8 cellular contexts compared by ENCODE assay signal in the genomic region with DNA sequence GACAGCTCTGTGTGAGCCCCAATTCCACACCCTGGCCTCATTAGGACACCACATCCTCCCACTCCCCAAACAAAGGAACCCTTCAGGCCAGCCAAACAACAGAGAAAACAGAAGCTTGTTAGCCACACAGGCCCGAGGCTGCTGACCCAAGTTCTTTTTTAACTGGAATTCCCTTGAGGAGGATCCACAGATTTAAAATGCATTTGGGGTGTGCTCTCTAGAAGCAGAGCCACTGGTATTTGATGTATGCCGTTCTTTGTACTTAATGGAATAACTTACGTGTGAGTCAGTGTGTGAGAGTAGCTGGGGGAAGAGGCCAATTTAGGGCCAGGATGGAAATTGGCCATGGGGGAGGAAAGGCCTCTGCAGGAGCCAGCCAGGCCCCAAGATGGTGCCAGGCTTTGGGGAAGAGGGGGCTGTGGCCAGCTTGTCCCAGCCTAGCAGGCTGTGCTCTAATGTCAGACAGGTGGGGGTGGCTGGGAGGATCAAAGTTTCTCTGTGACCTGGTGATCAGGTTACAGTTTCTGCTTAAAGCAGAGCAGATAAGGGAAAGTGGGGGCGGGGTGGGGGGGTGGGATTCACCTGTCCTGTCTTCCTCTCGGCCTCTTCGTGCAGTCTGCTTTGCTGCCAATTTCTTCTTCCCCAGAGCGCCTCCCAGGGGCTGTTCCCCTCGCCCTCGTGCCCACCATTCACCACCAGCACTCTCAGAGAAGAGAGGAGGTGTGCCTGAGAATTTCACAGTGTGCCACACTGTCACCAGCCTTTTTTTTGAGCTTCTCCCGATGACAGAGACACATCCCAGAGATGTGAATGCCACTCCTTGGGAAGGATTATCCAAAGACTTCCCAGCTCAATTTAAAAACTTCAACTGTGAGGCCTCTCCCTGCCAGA. TPM values are rescaled to one million over a fixed set of nuclear protein-coding genes. Genes with fewer than 3 reads are reported as not detected.
A peak's percentile ranks its signal among the peaks of the same experiment; 100 is the strongest.
DNase-seq lines count a peak whose midpoint lies in the region; ATAC-seq, FAIRE-seq and TF ChIP-seq lines count a peak whose summit lies in the region.

No MANE protein-coding gene starts in this region.

- TF ChIP-seq EP300 in A549 (IDR thresholded peaks at IDR 0.05): peak in 1 of 2 experiments; percentile 61; a peak in 1 of 5 replicates

- peak; percentile 89 to 92 for DNase-seq in A549 (ENCODE audit: low read depth in 1 of 2, low spot score in 1 of 2)
- peak; percentile 84 for DNase-seq in cerebellar cortex (ENCODE audit: low spot score)
- peak; percentile 91 for DNase-seq in kidney tubule cell (ENCODE audit: low spot score)
- DNase-seq in testis: no peak
- DNase-seq in activated CD4-positive, alpha-beta T cell treated with anti-CD3 and anti-CD28 coated beads for 4 hours: no peak
- DNase-seq in stimulated activated naive CD4-positive, alpha-beta T cell (lab: John Stamatoyannopoulos, UW): no peak
- DNase-seq in GM20000 (ENCODE audit: low spot score): no peak

- FAIRE-seq in A549 (lab: Jason Lieb, UNC): peak; percentile 68

- TF ChIP-seq CTCF in A549 (IDR thresholded peaks at IDR 0.05): no peak
- TF ChIP-seq CTCF in testis (IDR thresholded peaks at IDR 0.05): no peak
- TF ChIP-seq CTCF in GM20000 (IDR thresholded peaks at IDR 0.05; ENCODE audit: extremely low read depth, missing control alignments): no peak

- H3K9me3 ChIP-seq in A549: no peaks in the 10 kb centered on the region
- H3K9me3 ChIP-seq in HUES64 (ENCODE audit: insufficient read depth, low read depth, low read length): no peaks in the 10 kb centered on the region
- H3K9me3 ChIP-seq in testis: no peaks in the 10 kb centered on the region

- H3K4me3 ChIP-seq in A549 (no peak overlapping the region; the same call in 2 of the 3 replicates), HUES64 (ENCODE audit: low read length) (no peak overlapping the region), testis (no peak overlapping the region)

- TF ChIP-seq POLR2A in A549 (IDR thresholded peaks at IDR 0.05; ENCODE audit: low read length): no peak
- TF ChIP-seq POLR2A in testis (IDR thresholded peaks at IDR 0.05): no peak

- POLR2A ChIA-PET in A549 (lab: Yijun Ruan, JAX): interaction anchor here (0.5 to 1.6 kb wide), 5 partner anchors 51 to 112 kb away, joined by 3 to 8 read pairs (median 5); a partner anchor contains a TSS

- peak overlapping the region; percentile 63 for H3K4me2 ChIP-seq in A549

- WGBS in A549 (ENCODE audit: missing lambda C conversion rate): 6% methylated on average over 10 of the region's 10 CpGs
- WGBS in HUES64: 20% methylated on average over 9 of the region's 10 CpGs
- 52 to 68% methylated on average over 10 of the region's 10 CpGs for WGBS in testis, 2 donors

- no peaks in the 10 kb centered on the region for H3K27me3 ChIP-seq in HUES64 (ENCODE audit: insufficient read depth, low read length)
- no peaks in the 10 kb centered on the region for H3K27me3 ChIP-seq in testis

- H3K36me3 ChIP-seq in HUES64 (ENCODE audit: insufficient read depth, low read length) (no peaks in the 10 kb centered on the region), testis (ENCODE audit: low read depth, missing control alignments) (no peaks in the 10 kb centered on the region)

- ATAC-seq in A549: peak; percentile 75 to 84

- H3K4me1 ChIP-seq in A549 (peaks cover 56% of the 10 kb centered on the region), HUES64 (ENCODE audit: insufficient read depth, low read length) (peaks cover 30% of the 10 kb centered on the region), testis (peaks cover 33% of the 10 kb centered on the region)

- CTCF ChIA-PET in A549 (lab: Yijun Ruan, JAX): interaction anchor here (0.7 to 11.1 kb wide), 22 partner anchors 10 to 241 kb away, joined by 3 to 313 read pairs (median 4); a partner anchor contains a TSS

- 0 out of 5 replicates have a peak, but pooled peaks of 1 of the 2 experiments have one; percentile 19 for TF ChIP-seq RAD21 in A549 (conservative IDR thresholded peaks at IDR 0.05 in 1 of 2, IDR thresholded peaks at IDR 0.05 in 1 of 2)

- intact Hi-C loops in testis (cut with DNase I; ENCODE audit: low total_unique reads): no loop called here

- H3K9ac ChIP-seq in HUES64 (ENCODE audit: low read depth, low read length): peak overlapping the region; percentile 59

- H3K27ac ChIP-seq in A549 (peak overlapping the region; percentile 90 to 92), HUES64 (ENCODE audit: low read depth, low read length) (peak overlapping the region; percentile 88), testis (peak overlapping the region; percentile 17 to 32)

TF ChIP-seq in A549, 52 proteins besides CTCF, POLR2A, EP300 and RAD21 (continues in another document):
- TF ChIP-seq, protein P1, sequence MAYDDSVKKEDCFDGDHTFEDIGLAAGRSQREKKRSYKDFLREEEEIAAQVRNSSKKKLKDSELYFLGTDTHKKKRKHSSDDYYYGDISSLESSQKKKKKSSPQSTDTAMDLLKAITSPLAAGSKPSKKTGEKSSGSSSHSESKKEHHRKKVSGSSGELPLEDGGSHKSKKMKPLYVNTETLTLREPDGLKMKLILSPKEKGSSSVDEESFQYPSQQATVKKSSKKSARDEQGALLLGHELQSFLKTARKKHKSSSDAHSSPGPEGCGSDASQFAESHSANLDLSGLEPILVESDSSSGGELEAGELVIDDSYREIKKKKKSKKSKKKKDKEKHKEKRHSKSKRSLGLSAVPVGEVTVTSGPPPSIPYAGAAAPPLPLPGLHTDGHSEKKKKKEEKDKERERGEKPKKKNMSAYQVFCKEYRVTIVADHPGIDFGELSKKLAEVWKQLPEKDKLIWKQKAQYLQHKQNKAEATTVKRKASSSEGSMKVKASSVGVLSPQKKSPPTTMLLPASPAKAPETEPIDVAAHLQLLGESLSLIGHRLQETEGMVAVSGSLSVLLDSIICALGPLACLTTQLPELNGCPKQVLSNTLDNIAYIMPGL (CRISPR knock-in tag; IDR thresholded peaks at IDR 0.05; ENCODE audit: borderline replicate concordance): no peak
- TF ChIP-seq, protein P2, sequence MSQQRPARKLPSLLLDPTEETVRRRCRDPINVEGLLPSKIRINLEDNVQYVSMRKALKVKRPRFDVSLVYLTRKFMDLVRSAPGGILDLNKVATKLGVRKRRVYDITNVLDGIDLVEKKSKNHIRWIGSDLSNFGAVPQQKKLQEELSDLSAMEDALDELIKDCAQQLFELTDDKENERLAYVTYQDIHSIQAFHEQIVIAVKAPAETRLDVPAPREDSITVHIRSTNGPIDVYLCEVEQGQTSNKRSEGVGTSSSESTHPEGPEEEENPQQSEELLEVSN (IDR thresholded peaks at IDR 0.05; ENCODE audit: borderline replicate concordance, low read depth): 0 out of 2 replicates have a peak, but pooled peaks have one; percentile 22
- TF ChIP-seq FOSL2 (IDR thresholded peaks at IDR 0.05) (peak; percentile 51; the same call in 1 of the 2 replicates), FOSL2 (CRISPR knock-in tag; IDR thresholded peaks at IDR 0.05) (peak; percentile 82), EHF (CRISPR knock-in tag; IDR thresholded peaks at IDR 0.05) (peak; percentile 42; the same call in 1 of the 2 replicates), CEBPB (IDR thresholded peaks at IDR 0.05) (0 out of 4 replicates have a peak, but pooled peaks of 1 of the 2 experiments have one; percentile 30), RARB (CRISPR knock-in tag; IDR thresholded peaks at IDR 0.05) (0 out of 2 replicates have a peak, but pooled peaks have one; percentile 28), GATA3 (IDR thresholded peaks at IDR 0.05; ENCODE audit: borderline replicate concordance) (peak; percentile 78; the same call in 1 of the 2 replicates), ZNF302 (CRISPR knock-in tag; IDR thresholded peaks at IDR 0.05) (0 out of 2 replicates have a peak, but pooled peaks have one; percentile 44), JUN (IDR thresholded peaks at IDR 0.05) (peak in 1 of 2 experiments; percentile 78; a peak in 2 of 5 replicates)
- TF ChIP-seq, protein P3, sequence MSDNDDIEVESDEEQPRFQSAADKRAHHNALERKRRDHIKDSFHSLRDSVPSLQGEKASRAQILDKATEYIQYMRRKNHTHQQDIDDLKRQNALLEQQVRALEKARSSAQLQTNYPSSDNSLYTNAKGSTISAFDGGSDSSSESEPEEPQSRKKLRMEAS (IDR thresholded peaks at IDR 0.05): peak; percentile 81
- TF ChIP-seq, protein P4, sequence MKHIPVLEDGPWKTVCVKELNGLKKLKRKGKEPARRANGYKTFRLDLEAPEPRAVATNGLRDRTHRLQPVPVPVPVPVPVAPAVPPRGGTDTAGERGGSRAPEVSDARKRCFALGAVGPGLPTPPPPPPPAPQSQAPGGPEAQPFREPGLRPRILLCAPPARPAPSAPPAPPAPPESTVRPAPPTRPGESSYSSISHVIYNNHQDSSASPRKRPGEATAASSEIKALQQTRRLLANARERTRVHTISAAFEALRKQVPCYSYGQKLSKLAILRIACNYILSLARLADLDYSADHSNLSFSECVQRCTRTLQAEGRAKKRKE (CRISPR knock-in tag; IDR thresholded peaks at IDR 0.05; ENCODE audit: low read depth): 0 out of 2 replicates have a peak, but pooled peaks have one; percentile 43

RNA-seq across cellular contexts. Expression of a gene that starts 50.8 kb away (rescaled TPM):
- polyA plus RNA-seq in A549 (2011; rRNA removed): 19.0 and 19.2 TPM in 2 replicates
- 13.2 and 15.9 TPM in 2 replicates for polyA plus RNA-seq in A549 (2012; cell fraction: cytosol; rRNA removed)
- polyA plus RNA-seq in A549 (2012; cell fraction: nucleus; rRNA removed): 48.7 and 49.5 TPM in 2 replicates
- 21.1 to 25.8 TPM (median 24.7 TPM) in 3 replicates for polyA plus RNA-seq in A549 (2017; fragmentation: RNase III; extraction: RNeasy Plus Mini Kit Qiagen cat#74134 plus additional on column Dnase treatment)
- polyA minus RNA-seq in A549 (2011; rRNA and poly(A)+ RNA removed): 27.8 and 28.8 TPM in 2 replicates
- 2.6 TPM for polyA plus RNA-seq in HUES64 (2013, experiment 1 of 2)
- 3.2 TPM for polyA plus RNA-seq in HUES64 (2013, experiment 2 of 2)
- total RNA-seq in testis: 100 to 1,000 TPM; 218 to 221 TPM
- polyA plus RNA-seq in testis (ENCODE audit: insufficient read depth, low read depth, low replicate concordance): 92.4 TPM

RNA-seq across cellular contexts. Expression of a gene that starts 51.2 kb away (rescaled TPM):
- polyA plus RNA-seq in A549 (2011; rRNA removed) (2.9 and 3.1 TPM in 2 replicates), A549 (2017; fragmentation: RNase III; extraction: RNeasy Plus Mini Kit Qiagen cat#74134 plus additional on column Dnase treatment) (1.9 to 2.9 TPM (median 2.2 TPM) in 3 replicates), testis (ENCODE audit: insufficient read depth, low read depth, low replicate concordance) (57.4 TPM)
- 1.9 and 2.1 TPM in 2 replicates for polyA plus RNA-seq in A549 (2012; cell fraction: cytosol; rRNA removed)
- 6.5 and 8.3 TPM in 2 replicates for polyA plus RNA-seq in A549 (2012; cell fraction: nucleus; rRNA removed)
- 3.1 and 5.5 TPM in 2 replicates for polyA minus RNA-seq in A549 (2011; rRNA and poly(A)+ RNA removed)
- polyA plus RNA-seq in HUES64 (2013, experiment 1 of 2): 0.20 TPM
- 0.19 TPM for polyA plus RNA-seq in HUES64 (2013, experiment 2 of 2)
- 10 to 100 TPM; 21.6 to 22.1 TPM for total RNA-seq in testis

Comparison
In these comparisons a context has a peak if more than half of its experiments do, and no peak if none do; other contexts are left out.
1. DNase-seq: peak in A549 (2 of 2), cerebellar cortex (single experiment) and kidney tubule cell (single experiment); none in testis (single experiment), activated CD4-positive, alpha-beta T cell treated with anti-CD3 and anti-CD28 coated beads for 4 hours (0 of 2), stimulated activated naive CD4-positive, alpha-beta T cell (0 of 6) and GM20000 (single experiment).
2. H3K27ac ChIP-seq: peak in every context shown above with its lines; median percentile 91 in A549; 88 in HUES64; 24 in testis.